In genomic region chr1:89820423-89821321, GRCh38 we compare ENCODE assay signal across 1 cellular context.
TF ChIP-seq lines count a peak whose summit lies in the region.

LRRC8D (plus strand) TSS chr1:89821032; CDS start chr1:89933069, 112,037 bp downstream.

TF ChIP-seq in HepG2, 621 proteins besides CTCF, POLR2A, EP300 and RAD21 (continued from another document and continues in another):
- TF ChIP-seq ZNF609 (CRISPR knock-in tag; IDR thresholded peaks at IDR 0.05; ENCODE audit: borderline replicate concordance) (no peak; the same call in 1 of the 2 replicates), ZBTB10 (CRISPR knock-in tag; IDR thresholded peaks at IDR 0.05; ENCODE audit: borderline replicate concordance) (0 out of 2 replicates have a peak, but pooled peaks have one; percentile 17), WIZ (CRISPR knock-in tag; IDR thresholded peaks at IDR 0.05) (no peak), HES4 (CRISPR knock-in tag; IDR thresholded peaks at IDR 0.05; ENCODE audit: borderline replicate concordance) (0 out of 2 replicates have a peak, but pooled peaks have one; percentile 35), YY1 (IDR thresholded peaks at IDR 0.05; ENCODE audit: insufficient read depth, insufficient replicate concordance, low read depth, low read length) (peak; percentile 69), ZNF282 (IDR thresholded peaks at IDR 0.05; ENCODE audit: partially characterized antibody) (no peak), ZSCAN9 (CRISPR knock-in tag; IDR thresholded peaks at IDR 0.05; ENCODE audit: borderline replicate concordance) (peak; percentile 50; the same call in 1 of the 2 replicates), ARHGAP35 (CRISPR knock-in tag; IDR thresholded peaks at IDR 0.05; ENCODE audit: borderline replicate concordance) (no peak), CBX2 (IDR thresholded peaks at IDR 0.05; ENCODE audit: low read depth, low read length) (no peak), CBX2 (CRISPR knock-in tag; IDR thresholded peaks at IDR 0.05; ENCODE audit: low read depth) (no peak), POLR2G (IDR thresholded peaks at IDR 0.05; ENCODE audit: low read depth, low read length) (peak; percentile 75), MAF1 (CRISPR knock-in tag; IDR thresholded peaks at IDR 0.05; ENCODE audit: borderline replicate concordance) (no peak), CERS6 (CRISPR knock-in tag; IDR thresholded peaks at IDR 0.05) (no peak), TAF1 (CRISPR knock-in tag; IDR thresholded peaks at IDR 0.05) (peak; percentile 67; the same call in 1 of the 2 replicates), GTF3A (CRISPR knock-in tag; conservative IDR thresholded peaks at IDR 0.05) (no peak), ZBTB26 (CRISPR knock-in tag; IDR thresholded peaks at IDR 0.05; ENCODE audit: borderline replicate concordance) (peak; percentile 44; the same call in 1 of the 2 replicates), ZNF790 (CRISPR knock-in tag; IDR thresholded peaks at IDR 0.05; ENCODE audit: borderline replicate concordance) (peak; percentile 34; the same call in 1 of the 2 replicates), PAXIP1 (CRISPR knock-in tag; conservative IDR thresholded peaks at IDR 0.05) (no peak), ADNP (CRISPR knock-in tag; IDR thresholded peaks at IDR 0.05) (no peak), RBM22 (optimal IDR thresholded peaks at IDR 0.05; ENCODE audit: low read length) (no peak), HMG20A (CRISPR knock-in tag; IDR thresholded peaks at IDR 0.05; ENCODE audit: borderline replicate concordance) (no peak), HMG20B (CRISPR knock-in tag; conservative IDR thresholded peaks at IDR 0.05) (0 out of 2 replicates have a peak, but pooled peaks have one; percentile 27), ZNF766 (CRISPR knock-in tag; IDR thresholded peaks at IDR 0.05; ENCODE audit: borderline replicate concordance) (peak; percentile 46; the same call in 1 of the 2 replicates), ASH2L (IDR thresholded peaks at IDR 0.05; ENCODE audit: insufficient read length, low read depth, low read length) (peak; percentile 75), MTERF4 (CRISPR knock-in tag; IDR thresholded peaks at IDR 0.05) (peak; percentile 67; the same call in 1 of the 2 replicates), GATAD1 (CRISPR knock-in tag; IDR thresholded peaks at IDR 0.05) (peak; percentile 79), ZSCAN31 (CRISPR knock-in tag; IDR thresholded peaks at IDR 0.05; ENCODE audit: low read depth) (no peak), GABPB1 (CRISPR knock-in tag; IDR thresholded peaks at IDR 0.05) (peak; percentile 66; the same call in 1 of the 2 replicates), ZNF280B (CRISPR knock-in tag; IDR thresholded peaks at IDR 0.05; ENCODE audit: borderline replicate concordance) (0 out of 2 replicates have a peak, but pooled peaks have one; percentile 17), ZNF83 (CRISPR knock-in tag; IDR thresholded peaks at IDR 0.05; ENCODE audit: borderline replicate concordance) (no peak), KLF13 (CRISPR knock-in tag; IDR thresholded peaks at IDR 0.05) (no peak), ZNF543 (CRISPR knock-in tag; IDR thresholded peaks at IDR 0.05) (0 out of 2 replicates have a peak, but pooled peaks have one; percentile 5), ZBED4 (CRISPR knock-in tag; IDR thresholded peaks at IDR 0.05; ENCODE audit: borderline replicate concordance) (no peak), KAT7 (CRISPR knock-in tag; IDR thresholded peaks at IDR 0.05; ENCODE audit: borderline replicate concordance) (peak; percentile 78; the same call in 1 of the 2 replicates), ZNF567 (CRISPR knock-in tag; IDR thresholded peaks at IDR 0.05; ENCODE audit: borderline replicate concordance) (no peak), ZNF430 (CRISPR knock-in tag; IDR thresholded peaks at IDR 0.05) (peak; percentile 71; the same call in 1 of the 2 replicates), ATF3 (CRISPR knock-in tag; IDR thresholded peaks at IDR 0.05) (no peak), ZNF652 (CRISPR knock-in tag; IDR thresholded peaks at IDR 0.05; ENCODE audit: borderline replicate concordance, low read depth) (no peak), ZFP36 (IDR thresholded peaks at IDR 0.05; ENCODE audit: borderline replicate concordance, low read depth, low read length, partially characterized antibody) (no peak)
